ENCODE assay signal across 17 cellular contexts in genomic region chr16:56389554-56389953, GRCh38. TPM values are rescaled to one million over a fixed set of nuclear protein-coding genes. Genes with fewer than 3 reads are reported as not detected.
DNase-seq lines count a peak whose midpoint lies in the region; ATAC-seq and TF ChIP-seq lines count a peak whose summit lies in the region.
"Had no signal": no experiment of that assay in that cellular context is flagged by ENCODE, and none has a peak within 500 bp of the region (broad histone marks: within the 10 kb centered on the region; RNA-seq: fewer than 3 reads in every experiment).

No MANE protein-coding gene starts in this region.

- no peak overlapping the region for H4K5ac ChIP-seq in IMR-90 (ENCODE audit: low read depth, low read length)

- 0 out of 2 replicates have a peak overlapping the region, but pooled peaks have one; percentile 76 for H2AK5ac ChIP-seq in IMR-90 (ENCODE audit: low read depth, low read length)

- no peak for TF ChIP-seq RAD21 in IMR-90 (IDR thresholded peaks at IDR 0.05; ENCODE audit: low read length)

- no peak overlapping the region; the same call in 1 of the 2 replicates for H3K14ac ChIP-seq in IMR-90 (replicated peaks; ENCODE audit: low read depth, low read length)

- ATAC-seq in IMR-90 (ENCODE audit: low read depth) (peak; percentile 89), memory B cell (ENCODE audit: low read depth) (no peak), omental fat pad (ENCODE audit: low FRiP score) (no peak), HG03025 (IDR thresholded peaks at IDR 0.05; ENCODE audit: low FRiP score, unreplicated experiment) (no peak)
- ATAC-seq: stimulated activated memory B cell treated with anti-CD40 and anti-IgM and Interleukin-4, amounts not matched to agents 10 μg/mL and 1 μg/mL and 100 μg/mL, for 72 hours had no signal

- H3K27me3 ChIP-seq in IMR-90 (ENCODE audit: control insufficient read depth, insufficient read depth, low read length) (no peaks in the 10 kb centered on the region), brain microvascular endothelial cell (replicated peaks) (no peaks in the 10 kb centered on the region)

- peaks cover 21% of the 10 kb centered on the region for H3K36me3 ChIP-seq in IMR-90 (ENCODE audit: control insufficient read depth, insufficient read depth, low read length)
- peaks cover 14% of the 10 kb centered on the region for H3K36me3 ChIP-seq in brain microvascular endothelial cell (replicated peaks)

- no peak overlapping the region for H3K9ac ChIP-seq in IMR-90 (ENCODE audit: low read depth, low read length)

- H4K20me1 ChIP-seq in IMR-90 (ENCODE audit: insufficient read depth, low read length) = peaks cover 5% of the 10 kb centered on the region; the same call in 1 of the 2 replicates

- peaks cover 11% of the 10 kb centered on the region for H3K4me1 Mint-ChIP-seq in memory B cell

- TF ChIP-seq CTCF in IMR-90 (conservative IDR thresholded peaks at IDR 0.05; ENCODE audit: low read depth, low read length) (no peak), brain microvascular endothelial cell (IDR thresholded peaks at IDR 0.05; ENCODE audit: low read depth, low read length, missing control alignments) (no peak), omental fat pad (IDR thresholded peaks at IDR 0.05) (no peak)

- DNase-seq in AG08396 (ENCODE audit: low spot score) (peak; percentile 88), IMR-90 (peak; percentile 100), brain microvascular endothelial cell (peak; percentile 99), memory B cell (ENCODE audit: low spot score in 2 of 2) (no peak), UCSD-AML1 (lab: John Stamatoyannopoulos, UW; ENCODE audit: unreplicated experiment) (no peak), cerebellar nuclear complex (lab: John Stamatoyannopoulos, UW) (no peak), omental fat pad (ENCODE audit: low spot score) (no peak)
- DNase-seq: activated CD8-positive, alpha-beta memory T cell treated with anti-CD3 and anti-CD28 coated beads, Interleukin-2, amount 50 U/mL, for 4 hours; amniotic stem cell; CD4-positive, CD25-positive, alpha-beta regulatory T cell; effector CD4-positive, alpha-beta T cell; hippocampal formation; NCI-H510A; occipital lobe had no signal

- H4K8ac ChIP-seq in IMR-90 (ENCODE audit: low read depth in 2 of 2, low read length in 2 of 2) = peak overlapping the region; percentile 70 to 81; a peak in 3 of 4 replicates

- H3K4me3 ChIP-seq in IMR-90 (ENCODE audit: insufficient read depth, low read depth, low read length) (no peak overlapping the region), brain microvascular endothelial cell (ENCODE audit: low read depth, low read length) (no peak overlapping the region)
- H3K4me3 ChIP-seq: lung had no signal

- BruUV-seq in IMR-90 (replicated peaks; lab: Mats Ljungman, UMichigan) = no TSS peak

- H4K91ac ChIP-seq in IMR-90 (ENCODE audit: insufficient read depth, low read depth, low read length) = peak overlapping the region; percentile 58; the same call in 1 of the 2 replicates

- no peaks in the 10 kb centered on the region for H3K9me3 ChIP-seq in IMR-90 (ENCODE audit: control insufficient read depth, insufficient read depth, low read length)

- peak overlapping the region; percentile 48 for H3K27ac Mint-ChIP-seq in memory B cell
- H3K27ac Mint-ChIP-seq: stimulated activated memory B cell treated with anti-CD40 and anti-IgM and Interleukin-4, amounts not matched to agents 10 μg/mL and 1 μg/mL and 100 μg/mL, for 72 hours had no signal

- in situ Hi-C loops in IMR-90 (cut with MboI; ENCODE audit: low sequenced_read_pairs) (no loop called here), brain microvascular endothelial cell (cut with HindIII; ENCODE audit: low pct_ligation_motif_present, low sequenced_read_pairs) (no loop called here)

- peak overlapping the region; percentile 44 for H2BK120ac ChIP-seq in IMR-90 (ENCODE audit: low read depth, low read length)

- H3K4ac ChIP-seq in IMR-90 (ENCODE audit: low read depth, low read length) = peak overlapping the region; percentile 71

- 0% methylated on average over 2 of the region's 3 CpGs; no CpG with 5 or more reads in 1 of the 2 experiments for whole genome bisulfite sequencing in IMR-90 (ENCODE audit: extremely low coverage in 2 of 2, insufficient read length in 1 of 2), 2 experiments

- H2AFZ ChIP-seq in IMR-90 (replicated peaks; ENCODE audit: low read length, poor library complexity) = no peak overlapping the region

- H3K79me1 ChIP-seq in IMR-90 (ENCODE audit: low read depth in 1 of 2, low read length in 2 of 2) = peaks cover 11 to 24% of the 10 kb centered on the region in 2 experiments

- POLR2A ChIA-PET in IMR-90 (lab: Charles Lee; ENCODE audit: unreplicated experiment) = no interaction called here

- H3K9me3 Mint-ChIP-seq in memory B cell = no peaks in the 10 kb centered on the region
- H3K9me3 Mint-ChIP-seq: CD4-positive, CD25-positive, alpha-beta regulatory T cell; stimulated activated memory B cell treated with anti-CD40 and anti-IgM and Interleukin-4, amounts not matched to agents 10 μg/mL and 1 μg/mL and 100 μg/mL, for 72 hours had no signal

- no peak for TF ChIP-seq POLR2A in IMR-90 (IDR thresholded peaks at IDR 0.05; ENCODE audit: low read depth, low read length)

- dilution Hi-C loops in IMR-90 (cut with HindIII; ENCODE audit: low sequenced_read_pairs, unreplicated experiment) = no loop called here

- CTCF ChIA-PET in IMR-90 (lab: Yijun Ruan, JAX) = interaction anchor here (1.8 kb wide), 1 partner anchor 12 kb away, joined by 5 read pairs; no protein-coding TSS in a partner anchor

- no peak overlapping the region for H3K56ac ChIP-seq in IMR-90 (ENCODE audit: extremely low read depth, insufficient read depth, low read length)

- H3K9me1 ChIP-seq in IMR-90 (ENCODE audit: insufficient read depth, low read length) = peaks cover 5% of the 10 kb centered on the region

- H3K4me2 ChIP-seq in IMR-90 (ENCODE audit: low read depth, low read length) = no peak overlapping the region; the same call in 1 of the 2 replicates

- no peaks in the 10 kb centered on the region for H3K27me3 Mint-ChIP-seq in memory B cell
- H3K27me3 Mint-ChIP-seq: CD4-positive, CD25-positive, alpha-beta regulatory T cell; stimulated activated memory B cell treated with anti-CD40 and anti-IgM and Interleukin-4, amounts not matched to agents 10 μg/mL and 1 μg/mL and 100 μg/mL, for 72 hours had no signal

- peak overlapping the region; percentile 55 for H3K27ac ChIP-seq in IMR-90 (ENCODE audit: insufficient read depth, low read length)
- H3K27ac ChIP-seq in brain microvascular endothelial cell = peak overlapping the region; percentile 87

- H2BK20ac ChIP-seq in IMR-90 (ENCODE audit: low read depth, low read length) = peak overlapping the region; percentile 62

- peaks cover 43% of the 10 kb centered on the region for H3K36me3 Mint-ChIP-seq in memory B cell

- peaks cover 11% of the 10 kb centered on the region for H3K4me1 ChIP-seq in IMR-90 (ENCODE audit: control insufficient read depth, insufficient read depth, low read length)

- H3K18ac ChIP-seq in IMR-90 (ENCODE audit: low read depth, low read length) = peak overlapping the region; percentile 55; the same call in 1 of the 2 replicates

- H2BK5ac ChIP-seq in IMR-90 (ENCODE audit: low read depth, low read length, poor library complexity, severe bottlenecking) = peak overlapping the region; percentile 97

- peak overlapping the region; percentile 68; the same call in 1 of the 3 replicates for H2BK15ac ChIP-seq in IMR-90 (ENCODE audit: low read depth, low read length)

- H3K23ac ChIP-seq in IMR-90 (ENCODE audit: low read depth, low read length) = peak overlapping the region; percentile 85; the same call in 1 of the 2 replicates

- intact Hi-C loops in IMR-90 (cut with micrococcal nuclease) = no loop called here

- no peak overlapping the region for H3K4me3 Mint-ChIP-seq in memory B cell
- H3K4me3 Mint-ChIP-seq: CD4-positive, CD25-positive, alpha-beta regulatory T cell; stimulated activated memory B cell treated with anti-CD40 and anti-IgM and Interleukin-4, amounts not matched to agents 10 μg/mL and 1 μg/mL and 100 μg/mL, for 72 hours had no signal

- H2AK9ac ChIP-seq in IMR-90 (replicated peaks; ENCODE audit: low read depth, low read length, poor library complexity) = no peak overlapping the region

TF ChIP-seq in IMR-90, 13 proteins besides CTCF, POLR2A, EP300 and RAD21:
- TF ChIP-seq RFX5 (IDR thresholded peaks at IDR 0.05; ENCODE audit: low read depth, low read length) (no peak), MAFK (IDR thresholded peaks at IDR 0.05; ENCODE audit: low read depth, low read length) (0 out of 2 replicates have a peak, but pooled peaks have one; percentile 4), MXI1 (IDR thresholded peaks at IDR 0.05; ENCODE audit: borderline replicate concordance, low read depth, low read length) (0 out of 2 replicates have a peak, but pooled peaks have one; percentile 53), RCOR1 (IDR thresholded peaks at IDR 0.05; ENCODE audit: insufficient replicate concordance, low read length) (peak; percentile 41), FOS (IDR thresholded peaks at IDR 0.05; ENCODE audit: low read depth, low read length) (peak; percentile 72; the same call in 1 of the 2 replicates), NFE2L2 (IDR thresholded peaks at IDR 0.05; ENCODE audit: low read depth, low read length) (no peak), CEBPB (IDR thresholded peaks at IDR 0.05; ENCODE audit: low read depth, low read length) (peak; percentile 41; the same call in 1 of the 2 replicates)
- TF ChIP-seq, protein P1, sequence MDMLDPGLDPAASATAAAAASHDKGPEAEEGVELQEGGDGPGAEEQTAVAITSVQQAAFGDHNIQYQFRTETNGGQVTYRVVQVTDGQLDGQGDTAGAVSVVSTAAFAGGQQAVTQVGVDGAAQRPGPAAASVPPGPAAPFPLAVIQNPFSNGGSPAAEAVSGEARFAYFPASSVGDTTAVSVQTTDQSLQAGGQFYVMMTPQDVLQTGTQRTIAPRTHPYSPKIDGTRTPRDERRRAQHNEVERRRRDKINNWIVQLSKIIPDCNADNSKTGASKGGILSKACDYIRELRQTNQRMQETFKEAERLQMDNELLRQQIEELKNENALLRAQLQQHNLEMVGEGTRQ (IDR thresholded peaks at IDR 0.05; ENCODE audit: low read depth, low read length) = no peak
TF ChIP-seq in IMR-90: peak in this region for 5.

RNA-seq across cellular contexts. Expression of gene AMFR, which starts 35.8 kb away (rescaled TPM):
- total RNA-seq in IMR-90 (2012; rRNA removed) (215 and 216 TPM in 2 replicates), omental fat pad (100 to 1,000 TPM; 126 to 215 (median 162) TPM)
- polyA plus RNA-seq in IMR-90 (2012; rRNA removed) = 60.7 and 74.3 TPM in 2 replicates
- 79.2 and 162 TPM in 2 replicates for polyA plus RNA-seq in IMR-90 (2012; cell fraction: cytosol; rRNA removed)
- 61.8 and 76.4 TPM in 2 replicates for polyA plus RNA-seq in IMR-90 (2012; cell fraction: nucleus; rRNA removed; ENCODE audit: low replicate concordance)

Comparison
In these comparisons a context has a peak if more than half of its experiments do, and no peak if none do; other contexts are left out.
1. DNase-seq: peak in AG08396 (single experiment), IMR-90 (single experiment) and brain microvascular endothelial cell (single experiment); none in memory B cell (0 of 2), UCSD-AML1 (single experiment), cerebellar nuclear complex (0 of 2) and omental fat pad (single experiment).